In genomic region chr6:158763440-158764187, GRCh38 we compare ENCODE assay signal across 13 cellular contexts. TPM values are rescaled to one million over a fixed set of nuclear protein-coding genes. Genes with fewer than 3 reads are reported as not detected.
DNase-seq lines count a peak whose midpoint lies in the region; ATAC-seq and TF ChIP-seq lines count a peak whose summit lies in the region.
"Had no signal": no experiment of that assay in that cellular context is flagged by ENCODE, and none has a peak within 500 bp of the region (broad histone marks: within the 10 kb centered on the region; RNA-seq: fewer than 3 reads in every experiment).

No MANE protein-coding gene starts in this region.

- H4K20me1 ChIP-seq in GM23338 (replicated peaks; ENCODE audit: insufficient read depth), result peaks cover 12% of the 10 kb centered on the region

- H3K4me1 ChIP-seq in GM23338 (ENCODE audit: insufficient read depth) (peaks cover 2% of the 10 kb centered on the region; the same call in 1 of the 2 replicates), foreskin keratinocyte (no peaks in the 10 kb centered on the region)
- H3K4me1 ChIP-seq: HAP-1 had no signal

- H3K36me3 Mint-ChIP-seq in CD14-positive monocyte (peaks cover 78 to 91% of the 10 kb centered on the region in 2 donors), GM23338 (ENCODE audit: low read depth) (peaks cover 44% of the 10 kb centered on the region), mesothelial cell of epicardium (peaks cover 35% of the 10 kb centered on the region), immature natural killer cell (peaks cover 12 to 54% (median 18%) of the 10 kb centered on the region in 3 donors)
- H3K36me3 Mint-ChIP-seq in activated naive CD8-positive, alpha-beta T cell treated with anti-CD3 and anti-CD28 coated beads for 36 hours, result peaks cover 36% of the 10 kb centered on the region

- no peaks in the 10 kb centered on the region for H3K79me2 ChIP-seq in GM23338 (replicated peaks; ENCODE audit: insufficient read depth)

- H3K27me3 Mint-ChIP-seq in CD14-positive monocyte (ENCODE audit: low read depth in 3 of 3), result peaks cover 0 to 2% (median 0%) of the 10 kb centered on the region in 3 donors
- peaks cover 27% of the 10 kb centered on the region for H3K27me3 Mint-ChIP-seq in GM23338 (ENCODE audit: insufficient read depth, low read depth, poor library complexity)
- no peaks in the 10 kb centered on the region for H3K27me3 Mint-ChIP-seq in activated naive CD8-positive, alpha-beta T cell treated with anti-CD3 and anti-CD28 coated beads for 36 hours
- no peaks in the 10 kb centered on the region for H3K27me3 Mint-ChIP-seq in mesothelial cell of epicardium (ENCODE audit: low read depth)
- peaks cover 8 to 33% (median 24%) of the 10 kb centered on the region in 3 donors for H3K27me3 Mint-ChIP-seq in immature natural killer cell (ENCODE audit: low read depth in 3 of 3)
- H3K27me3 Mint-ChIP-seq: stimulated activated memory B cell treated with anti-CD40 and anti-IgM and Interleukin-4, amounts not matched to agents 10 μg/mL and 1 μg/mL and 100 μg/mL, for 72 hours had no signal

- DNase-seq in CD14-positive monocyte (ENCODE audit: low spot score), result no peak
- DNase-seq in GM23338 (ENCODE audit: low spot score), result no peak
- no peak for DNase-seq in activated naive CD8-positive, alpha-beta T cell treated with anti-CD3 and anti-CD28 coated beads for 36 hours
- DNase-seq in mesothelial cell of epicardium (ENCODE audit: low spot score in 2 of 2, unreplicated experiment in 2 of 2), result no peak
- DNase-seq in NCI-H1092 (lab: John Stamatoyannopoulos, UW), result no peak
- DNase-seq in foreskin keratinocyte, result no peak
- no peak for DNase-seq in immature natural killer cell
- DNase-seq in left lobe of liver (ENCODE audit: low spot score), result no peak
- DNase-seq: kidney had no signal

- H3K9me3 Mint-ChIP-seq in CD14-positive monocyte (peaks cover 0 to 5% (median 3%) of the 10 kb centered on the region in 7 donors), GM23338 (peaks cover 2% of the 10 kb centered on the region; the same call in 2 of the 3 replicates), mesothelial cell of epicardium (no peaks in the 10 kb centered on the region), immature natural killer cell (no peaks in the 10 kb centered on the region)
- no peaks in the 10 kb centered on the region for H3K9me3 Mint-ChIP-seq in activated naive CD8-positive, alpha-beta T cell treated with anti-CD3 and anti-CD28 coated beads for 36 hours
- H3K9me3 Mint-ChIP-seq: stimulated activated memory B cell treated with anti-CD40 and anti-IgM and Interleukin-4, amounts not matched to agents 10 μg/mL and 1 μg/mL and 100 μg/mL, for 72 hours; T-helper 1 cell treated with Interleukin-12 subunit alpha and Interleukin-12 subunit beta and Interleukin-4 antibody, amounts not matched to agents 30 μg/mL and 1 μg/mL, for 36 hours had no signal

- no peak overlapping the region for H3K4me2 ChIP-seq in GM23338

- H3K27ac Mint-ChIP-seq in CD14-positive monocyte (peak overlapping the region; percentile 13 to 65 (median 46)), GM23338 (peak overlapping the region; percentile 67), mesothelial cell of epicardium (peak overlapping the region; percentile 90), immature natural killer cell (peak overlapping the region in 3 of 6 donors; percentile 48 to 64 (median 62))
- H3K27ac Mint-ChIP-seq in activated naive CD8-positive, alpha-beta T cell treated with anti-CD3 and anti-CD28 coated beads for 36 hours, result peak overlapping the region; percentile 74
- H3K27ac Mint-ChIP-seq: stimulated activated memory B cell treated with anti-CD40 and anti-IgM and Interleukin-4, amounts not matched to agents 10 μg/mL and 1 μg/mL and 100 μg/mL, for 72 hours had no signal

- H3K27ac ChIP-seq in GM23338 (ENCODE audit: low read depth), result peak overlapping the region; percentile 67
- H3K27ac ChIP-seq in foreskin keratinocyte, result no peak overlapping the region
- H3K27ac ChIP-seq: ovary had no signal

- H2AFZ ChIP-seq in GM23338, result no peak overlapping the region

- TF ChIP-seq CTCF in CD14-positive monocyte (IDR thresholded peaks at IDR 0.05) (no peak), GM23338 (conservative IDR thresholded peaks at IDR 0.05; ENCODE audit: low read depth in 2 of 2) (no peak), mesothelial cell of epicardium (IDR thresholded peaks at IDR 0.05; ENCODE audit: unreplicated experiment) (no peak), foreskin keratinocyte (conservative IDR thresholded peaks at IDR 0.05) (no peak)

- H3F3A ChIP-seq in GM23338 (replicated peaks; ENCODE audit: low read depth), result peaks cover 50% of the 10 kb centered on the region

- peaks cover 30% of the 10 kb centered on the region for H3K36me3 ChIP-seq in GM23338 (ENCODE audit: insufficient read depth)
- H3K36me3 ChIP-seq: ovary had no signal

- no peak overlapping the region for H3K4me3 Mint-ChIP-seq in CD14-positive monocyte
- no peak overlapping the region for H3K4me3 Mint-ChIP-seq in GM23338
- no peak overlapping the region for H3K4me3 Mint-ChIP-seq in activated naive CD8-positive, alpha-beta T cell treated with anti-CD3 and anti-CD28 coated beads for 36 hours
- H3K4me3 Mint-ChIP-seq in mesothelial cell of epicardium, result no peak overlapping the region
- no peak overlapping the region for H3K4me3 Mint-ChIP-seq in immature natural killer cell
- H3K4me3 Mint-ChIP-seq: stimulated activated memory B cell treated with anti-CD40 and anti-IgM and Interleukin-4, amounts not matched to agents 10 μg/mL and 1 μg/mL and 100 μg/mL, for 72 hours; T-helper 1 cell treated with Interleukin-12 subunit alpha and Interleukin-12 subunit beta and Interleukin-4 antibody, amounts not matched to agents 30 μg/mL and 1 μg/mL, for 36 hours had no signal

- intact Hi-C loops in CD14-positive monocyte (cut with micrococcal nuclease), result loop anchor here in 1 of 2 donors (5.0 kb wide), 1 partner anchor 61 kb away; no protein-coding TSS in a partner anchor

- ATAC-seq in GM23338, result peak; percentile 6; the same call in 1 of the 3 replicates
- no peak for ATAC-seq in foreskin keratinocyte
- no peak for ATAC-seq in left lobe of liver
- ATAC-seq: stimulated activated memory B cell treated with anti-CD40 and anti-IgM and Interleukin-4, amounts not matched to agents 10 μg/mL and 1 μg/mL and 100 μg/mL, for 72 hours had no signal

- H3K4me1 Mint-ChIP-seq in CD14-positive monocyte (peaks cover 2% of the 10 kb centered on the region), GM23338 (peaks cover 16% of the 10 kb centered on the region), mesothelial cell of epicardium (peaks cover 30% of the 10 kb centered on the region), immature natural killer cell (peaks cover 0 to 2% of the 10 kb centered on the region in 2 donors)
- H3K4me1 Mint-ChIP-seq in activated naive CD8-positive, alpha-beta T cell treated with anti-CD3 and anti-CD28 coated beads for 36 hours, result no peaks in the 10 kb centered on the region

- no peak overlapping the region for H3K4me3 ChIP-seq in GM23338
- H3K4me3 ChIP-seq: HAP-1, ovary had no signal

- H3K27me3 ChIP-seq in GM23338 (ENCODE audit: insufficient read depth) (no peaks in the 10 kb centered on the region), foreskin keratinocyte (no peaks in the 10 kb centered on the region)
- H3K27me3 ChIP-seq: ovary had no signal

- no peaks in the 10 kb centered on the region for H3K9me2 ChIP-seq in GM23338 (ENCODE audit: insufficient read depth)

TF ChIP-seq in GM23338, 12 proteins besides CTCF, POLR2A, EP300 and RAD21 (continues in another document):
- TF ChIP-seq REST (IDR thresholded peaks at IDR 0.05; ENCODE audit: unreplicated experiment) (no peak), STAT1 (IDR thresholded peaks at IDR 0.05; ENCODE audit: unreplicated experiment) (no peak), ZNF331 (CRISPR knock-in tag; IDR thresholded peaks at IDR 0.05; ENCODE audit: low read depth) (no peak), ETS1 (IDR thresholded peaks at IDR 0.05) (no peak)

RNA-seq across cellular contexts. Expression of gene EZR, which starts 55.6 kb away (rescaled TPM):
- polyA plus RNA-seq in CD14-positive monocyte, result 10 to 100 TPM; 86.3 to 95.8 TPM
- 208 and 209 TPM in 2 replicates for total RNA-seq in GM23338 (2014; rRNA removed; shearing (Covaris generic))
- 188 and 199 TPM in 2 replicates for polyA plus RNA-seq in GM23338 (2016; fragmentation: Nextera tagmentation; extraction: Ambion mirVana)
- total RNA-seq in activated naive CD8-positive, alpha-beta T cell treated with anti-CD3 and anti-CD28 coated beads for 36 hours, result 100 to 1,000 TPM; 218 to 227 TPM
- total RNA-seq in mesothelial cell of epicardium, result 195 to 208 TPM (median 204 TPM) in 3 replicates
- total RNA-seq in foreskin keratinocyte, result 169 and 218 TPM in 2 replicates
- 100 and 126 TPM in 2 replicates for polyA plus RNA-seq in foreskin keratinocyte
- polyA plus RNA-seq in immature natural killer cell, result 100 to 1,000 TPM; 129 to 153 (median 139) TPM
- 57.0 TPM for total RNA-seq in left lobe of liver
